In genomic region chrX:119071381-119071780, GRCh38 we compare ENCODE assay signal across 14 cellular contexts. TPM values are rescaled to one million over a fixed set of nuclear protein-coding genes. Genes with fewer than 3 reads are reported as not detected.
A peak's percentile ranks its signal among the peaks of the same experiment; 100 is the strongest.
DNase-seq lines count a peak whose midpoint lies in the region; ATAC-seq lines count a peak whose summit lies in the region.
"Had no signal": no experiment of that assay in that cellular context is flagged by ENCODE, and none has a peak within 500 bp of the region (broad histone marks: within the 10 kb centered on the region; RNA-seq: fewer than 3 reads in every experiment).

No MANE protein-coding gene starts in this region.

- H3K4me3 Mint-ChIP-seq in activated CD4-positive, alpha-beta T cell treated with anti-CD3 and anti-CD28 coated beads for 36 hours = no peak overlapping the region
- H3K4me3 Mint-ChIP-seq: activated naive CD4-positive, alpha-beta T cell treated with anti-CD3 and anti-CD28 coated beads, Interleukin-2, amount 50 U/mL, for 24 hours; mesothelial cell of epicardium had no signal

- no peaks in the 10 kb centered on the region for H3K4me1 Mint-ChIP-seq in activated CD4-positive, alpha-beta T cell treated with anti-CD3 and anti-CD28 coated beads for 36 hours
- H3K4me1 Mint-ChIP-seq: activated naive CD4-positive, alpha-beta T cell treated with anti-CD3 and anti-CD28 coated beads, Interleukin-2, amount 50 U/mL, for 24 hours; mesothelial cell of epicardium had no signal

- no peaks in the 10 kb centered on the region for H3K9me3 Mint-ChIP-seq in activated CD4-positive, alpha-beta T cell treated with anti-CD3 and anti-CD28 coated beads for 36 hours (ENCODE audit: low read depth)
- H3K9me3 Mint-ChIP-seq: activated naive CD4-positive, alpha-beta T cell treated with anti-CD3 and anti-CD28 coated beads, Interleukin-2, amount 50 U/mL, for 24 hours had no signal

- CTCF ChIA-PET in activated CD4-positive, alpha-beta T cell treated with anti-CD3 and anti-CD28 coated beads for 36 hours (lab: Charles Lee) = interaction anchor here (1.3 kb wide), 1 partner anchor 66 kb away, joined by 4 read pairs; no protein-coding TSS in a partner anchor

- ATAC-seq in HG02610 (IDR thresholded peaks at IDR 0.05; ENCODE audit: unreplicated experiment) (peak; percentile 59), HG03571 (IDR thresholded peaks at IDR 0.05; ENCODE audit: unreplicated experiment) (peak; percentile 49), GM18858 (IDR thresholded peaks at IDR 0.05; ENCODE audit: unreplicated experiment) (no peak)
- ATAC-seq in activated CD4-positive, alpha-beta T cell treated with anti-CD3 and anti-CD28 coated beads for 36 hours = no peak

- POLR2A ChIA-PET in activated CD4-positive, alpha-beta T cell treated with anti-CD3 and anti-CD28 coated beads for 36 hours (lab: Charles Lee) = no interaction called here

- no peaks in the 10 kb centered on the region for H3K36me3 Mint-ChIP-seq in activated CD4-positive, alpha-beta T cell treated with anti-CD3 and anti-CD28 coated beads for 36 hours (ENCODE audit: low read depth)
- H3K36me3 Mint-ChIP-seq: activated naive CD4-positive, alpha-beta T cell treated with anti-CD3 and anti-CD28 coated beads, Interleukin-2, amount 50 U/mL, for 24 hours; mesothelial cell of epicardium had no signal

- H3K27me3 Mint-ChIP-seq in activated CD4-positive, alpha-beta T cell treated with anti-CD3 and anti-CD28 coated beads for 36 hours = no peaks in the 10 kb centered on the region
- H3K27me3 Mint-ChIP-seq: activated naive CD4-positive, alpha-beta T cell treated with anti-CD3 and anti-CD28 coated beads, Interleukin-2, amount 50 U/mL, for 24 hours had no signal

- intact Hi-C loops in activated CD4-positive, alpha-beta T cell treated with anti-CD3 and anti-CD28 coated beads for 36 hours (cut with DNase I, micrococcal nuclease) = no loop called here

- DNase-seq in NOMO-1 treated with DMSO at 0.1 percent for 48 hours (lab: John Stamatoyannopoulos, UW; ENCODE audit: unreplicated experiment) = peak; percentile 37
- no peak for DNase-seq in NOMO-1 treated with dmso at 0.1 percent for 144 hours (lab: John Stamatoyannopoulos, UW; ENCODE audit: unreplicated experiment)
- no peak for DNase-seq in activated CD4-positive, alpha-beta T cell treated with anti-CD3 and anti-CD28 coated beads for 36 hours
- no peak for DNase-seq in COLO829 (ENCODE audit: low spot score)
- no peak for DNase-seq in NCI-H1436 treated with DMSO at 0.1 percent for 48 hours (lab: John Stamatoyannopoulos, UW)
- DNase-seq: 8988T, NCI-H146, NCI-H748 treated with DMSO at 0.1 percent for 48 hours, tibial artery had no signal

- no peak overlapping the region for H3K27ac Mint-ChIP-seq in activated CD4-positive, alpha-beta T cell treated with anti-CD3 and anti-CD28 coated beads for 36 hours
- H3K27ac Mint-ChIP-seq: activated naive CD4-positive, alpha-beta T cell treated with anti-CD3 and anti-CD28 coated beads, Interleukin-2, amount 50 U/mL, for 24 hours; mesothelial cell of epicardium had no signal

RNA-seq across cellular contexts. Expression of gene CT47C1, which starts 1.4 kb away (rescaled TPM):
- total RNA-seq in activated CD4-positive, alpha-beta T cell treated with anti-CD3 and anti-CD28 coated beads for 36 hours = not detected
- total RNA-seq: mesothelial cell of epicardium had no signal

RNA-seq across cellular contexts. Expression of gene KIAA1210, which starts 56.2 kb away (rescaled TPM):
- not detected for total RNA-seq in activated CD4-positive, alpha-beta T cell treated with anti-CD3 and anti-CD28 coated beads for 36 hours

Comparison
In these comparisons a context has a peak if more than half of its experiments do, and no peak if none do; other contexts are left out.
1. ATAC-seq: peak in HG02610 (single experiment) and HG03571 (single experiment); none in activated CD4-positive, alpha-beta T cell treated with anti-CD3 and anti-CD28 coated beads for 36 hours (single experiment) and GM18858 (single experiment).